In genomic region chr1:156897078-156897825, GRCh38 we compare ENCODE assay signal across 1 cellular context.
TF ChIP-seq lines count a peak whose summit lies in the region.

No MANE protein-coding gene starts in this region.

TF ChIP-seq in A549, 52 proteins besides CTCF, POLR2A, EP300 and RAD21 (continued from another document):
- TF ChIP-seq FOSL2 (IDR thresholded peaks at IDR 0.05) (0 out of 2 replicates have a peak, but pooled peaks have one; percentile 23), FOSL2 (CRISPR knock-in tag; IDR thresholded peaks at IDR 0.05) (peak; percentile 58), NR3C1 (IDR thresholded peaks at IDR 0.05) (no peak), MAFK (IDR thresholded peaks at IDR 0.05; ENCODE audit: partially characterized antibody) (no peak)
